In genomic region chr14:58395815-58396626, GRCh38 we compare ENCODE assay signal across 8 cellular contexts. TPM values are rescaled to one million over a fixed set of nuclear protein-coding genes. Genes with fewer than 3 reads are reported as not detected.
DNase-seq lines count a peak whose midpoint lies in the region; ATAC-seq and TF ChIP-seq lines count a peak whose summit lies in the region.

Gene TOMM20L, plus strand, starts transcription at chr14:58395930. Its CDS starts 28 bp downstream, at chr14:58395958.

- POLR2A ChIA-PET in BJ (lab: Charles Lee) = no interaction called here

- no peaks in the 10 kb centered on the region for H3K36me3 ChIP-seq in BJ (ENCODE audit: control insufficient read depth, insufficient read depth, low read length)
- no peaks in the 10 kb centered on the region for H3K36me3 ChIP-seq in esophagus (ENCODE audit: control insufficient read depth in 2 of 2, insufficient read depth in 2 of 2, low read length in 1 of 2)
- H3K36me3 ChIP-seq in muscle layer of duodenum (ENCODE audit: control insufficient read depth in 1 of 2, insufficient read depth in 2 of 2, low read length in 2 of 2) = no peaks in the 10 kb centered on the region

- no peak for DNase-seq in BJ (ENCODE audit: low read depth)
- DNase-seq in NCI-H748 treated with DMSO at 0.1 percent for 48 hours (lab: John Stamatoyannopoulos, UW) = peak; percentile 57
- peak; percentile 81 for DNase-seq in activated T-cell treated with anti-CD3 and anti-CD28 coated beads, Interleukin-2, amount 50 U/mL, for 1 hour
- peak; percentile 26 to 64 for DNase-seq in stimulated activated CD8-positive, alpha-beta memory T cell treated with anti-CD3 and anti-CD28 coated beads, Interleukin-7, amount 100 ng/mL, for 4 hours (ENCODE audit: low read depth in 2 of 2)

- WGBS in esophagus, 2 donors = 1 to 2% methylated on average over 70 to 81 of the region's 81 CpGs

- TF ChIP-seq CTCF in BJ (IDR thresholded peaks at IDR 0.05; ENCODE audit: insufficient read depth, low read depth, low read length) = no peak

- H3K27me3 ChIP-seq in BJ (ENCODE audit: control insufficient read depth, insufficient read depth, low read length) (no peaks in the 10 kb centered on the region), esophagus (ENCODE audit: control insufficient read depth in 1 of 2, insufficient read depth in 2 of 2, low read length in 2 of 2) (no peaks in the 10 kb centered on the region), muscle layer of duodenum (ENCODE audit: low read depth, low read length) (no peaks in the 10 kb centered on the region)

- H3K27ac ChIP-seq in esophagus (ENCODE audit: low read depth in 2 of 2, low read length in 1 of 2) (peak within 1 kb of the TSS; percentile 80 to 90), muscle layer of duodenum (ENCODE audit: low read length) (no peak within 1 kb of the TSS)

- peak within 1 kb of the TSS; percentile 45 for H3K4me3 ChIP-seq in BJ (ENCODE audit: low read depth, low read length)
- H3K4me3 ChIP-seq in esophagus (ENCODE audit: low read depth in 1 of 2, low read length in 2 of 2) = peak within 1 kb of the TSS; percentile 66 to 75
- H3K4me3 ChIP-seq in muscle layer of duodenum (ENCODE audit: low read depth in 1 of 2, low read length in 2 of 2) = peak within 1 kb of the TSS; percentile 58 to 70

- ATAC-seq in GM19023 (IDR thresholded peaks at IDR 0.05; ENCODE audit: unreplicated experiment) (peak; percentile 95), HG03175 (IDR thresholded peaks at IDR 0.05; ENCODE audit: unreplicated experiment) (peak; percentile 95)

- H3K9me3 ChIP-seq in esophagus (ENCODE audit: control insufficient read depth in 2 of 2, insufficient read depth in 1 of 2, low read depth in 1 of 2, low read length in 1 of 2) = no peaks in the 10 kb centered on the region
- no peaks in the 10 kb centered on the region for H3K9me3 ChIP-seq in muscle layer of duodenum (ENCODE audit: control insufficient read depth in 1 of 2, low read length in 2 of 2)

- H3K4me1 ChIP-seq in esophagus (ENCODE audit: control insufficient read depth in 2 of 2, insufficient read depth in 2 of 2, low read length in 1 of 2) (peaks cover 0 to 4% of the 10 kb centered on the region in 2 donors), muscle layer of duodenum (ENCODE audit: control insufficient read depth in 1 of 2, insufficient read depth in 2 of 2, low read length in 2 of 2) (no peaks in the 10 kb centered on the region)

- CTCF ChIA-PET in BJ (lab: Yijun Ruan, JAX) = interaction anchor here (0.6 to 2.9 kb wide), 12 partner anchors 9 to 288 kb away, joined by 3 to 19 read pairs (median 6); partner anchors contain the start of genes KIAA0586 and TIMM9

RNA-seq across cellular contexts. Expression of gene TOMM20L, which starts in this region (rescaled TPM):
- polyA plus RNA-seq in BJ (2011; rRNA removed) (not detected in 2 replicates), esophagus (not detected)
- not detected in 2 replicates for polyA minus RNA-seq in BJ (2011; rRNA and poly(A)+ RNA removed)
